Comparison of ENCODE assay signal across 34 cellular contexts in genomic region chr11:47668665-47669064, GRCh38.
"Had no signal": no experiment of that assay in that cellular context is flagged by ENCODE, and none has a peak within 500 bp of the region (broad histone marks: within the 10 kb centered on the region; RNA-seq: fewer than 3 reads in every experiment).

No MANE protein-coding gene starts in this region.

- H3K27ac ChIP-seq: PC-9, RWPE1, VCaP had no signal

- FAIRE-seq: RCC 7860 had no signal

- H3K4me3 Mint-ChIP-seq: activated CD4-positive, alpha-beta memory T cell treated with anti-CD3 and anti-CD28 coated beads, Interleukin-2, amount 10 ng/mL, durations not matched to agents 7 days and 5 days; activated CD8-positive, alpha-beta memory T cell treated with anti-CD3 and anti-CD28 coated beads, Interleukin-2, amount 10 ng/mL, durations not matched to agents 7 days and 5 days; activated naive CD4-positive, alpha-beta T cell treated with anti-CD3 and anti-CD28 coated beads, Interleukin-2, amount 10 ng/mL, durations not matched to agents 7 days and 5 days; activated naive CD8-positive, alpha-beta T cell; activated naive CD8-positive, alpha-beta T cell treated with anti-CD3 and anti-CD28 coated beads, Interleukin-2, amount 50 U/mL, for 24 hours; brain had no signal

- DNase-seq: activated CD4-positive, alpha-beta memory T cell treated with anti-CD3 and anti-CD28 coated beads, Interleukin-2, amount 10 ng/mL, durations not matched to agents 7 days and 5 days; activated CD4-positive, alpha-beta T cell treated with anti-CD3 and anti-CD28 coated beads for 1 hour; activated CD4-positive, alpha-beta T cell treated with anti-CD3 and anti-CD28 coated beads for 48 hours; activated CD4-positive, CD25-positive, alpha-beta regulatory T cell; activated CD8-positive, alpha-beta memory T cell treated with anti-CD3 and anti-CD28 coated beads for 24 hours; activated CD8-positive, alpha-beta memory T cell treated with anti-CD3 and anti-CD28 coated beads, Interleukin-2, amount 10 ng/mL, durations not matched to agents 7 days and 5 days; activated CD8-positive, alpha-beta memory T cell treated with anti-CD3 and anti-CD28 coated beads, Interleukin-2, amount 50 U/mL, for 48 hours; activated effector memory CD4-positive, alpha-beta T cell treated with Interleukin-2 at 50 U/mL for 16 hours; activated naive CD4-positive, alpha-beta T cell treated with anti-CD3 and anti-CD28 coated beads, Interleukin-2, amount 10 ng/mL, durations not matched to agents 7 days and 5 days; activated naive CD8-positive, alpha-beta T cell treated with anti-CD3 and anti-CD28 coated beads, Interleukin-2, amount 50 U/mL, for 24 hours; activated T-cell treated with anti-CD3 and anti-CD28 coated beads, Interleukin-2, amount 50 U/mL, for 48 hours; anterior cingulate cortex; central memory CD4-positive, alpha-beta T cell; Karpas-422; MG63; NCI-H1092; NCI-H1436 treated with DMSO at 0.1 percent for 48 hours; NCI-H1694 treated with DMSO at 0.1 percent for 48 hours; NCI-H2029; NCI-H345; NCI-H524 treated with DMSO at 0.1 percent for 48 hours; NK-92 treated with Interleukin-12 subunit alpha and Interleukin-12 subunit beta, amount 100 ng/mL, for 24 hours; SIG-M5; SW 1271; T-helper 1 cell; T-helper 2 cell; T-helper 9 cell had no signal

- H3K4me3 ChIP-seq: MG63, PC-9 had no signal

- H3K9me3 Mint-ChIP-seq: activated CD4-positive, alpha-beta memory T cell treated with anti-CD3 and anti-CD28 coated beads, Interleukin-2, amount 10 ng/mL, durations not matched to agents 7 days and 5 days; activated naive CD4-positive, alpha-beta T cell treated with anti-CD3 and anti-CD28 coated beads, Interleukin-2, amount 10 ng/mL, durations not matched to agents 7 days and 5 days; activated naive CD8-positive, alpha-beta T cell treated with anti-CD3 and anti-CD28 coated beads, Interleukin-2, amount 50 U/mL, for 24 hours; brain had no signal

- ATAC-seq: activated CD8-positive, alpha-beta memory T cell treated with anti-CD3 and anti-CD28 coated beads, Interleukin-2, amount 10 ng/mL, durations not matched to agents 7 days and 5 days; activated naive CD8-positive, alpha-beta T cell treated with anti-CD3 and anti-CD28 coated beads, Interleukin-2, amount 50 U/mL, for 24 hours; Right ventricle myocardium inferior had no signal

- H3K27me3 ChIP-seq: MG63 had no signal

- H3K27ac Mint-ChIP-seq: activated CD4-positive, alpha-beta memory T cell treated with anti-CD3 and anti-CD28 coated beads, Interleukin-2, amount 10 ng/mL, durations not matched to agents 7 days and 5 days; activated CD8-positive, alpha-beta memory T cell treated with anti-CD3 and anti-CD28 coated beads, Interleukin-2, amount 10 ng/mL, durations not matched to agents 7 days and 5 days; activated naive CD4-positive, alpha-beta T cell treated with anti-CD3 and anti-CD28 coated beads, Interleukin-2, amount 10 ng/mL, durations not matched to agents 7 days and 5 days; activated naive CD8-positive, alpha-beta T cell; activated naive CD8-positive, alpha-beta T cell treated with anti-CD3 and anti-CD28 coated beads, Interleukin-2, amount 50 U/mL, for 24 hours; brain had no signal

- H3K9me3 ChIP-seq: MG63 had no signal

- H3K4me1 Mint-ChIP-seq: activated CD8-positive, alpha-beta memory T cell treated with anti-CD3 and anti-CD28 coated beads, Interleukin-2, amount 10 ng/mL, durations not matched to agents 7 days and 5 days had no signal

- H3K27me3 Mint-ChIP-seq: activated CD4-positive, alpha-beta memory T cell treated with anti-CD3 and anti-CD28 coated beads, Interleukin-2, amount 10 ng/mL, durations not matched to agents 7 days and 5 days; activated CD8-positive, alpha-beta memory T cell treated with anti-CD3 and anti-CD28 coated beads, Interleukin-2, amount 10 ng/mL, durations not matched to agents 7 days and 5 days; activated naive CD4-positive, alpha-beta T cell treated with anti-CD3 and anti-CD28 coated beads, Interleukin-2, amount 10 ng/mL, durations not matched to agents 7 days and 5 days; activated naive CD8-positive, alpha-beta T cell; activated naive CD8-positive, alpha-beta T cell treated with anti-CD3 and anti-CD28 coated beads, Interleukin-2, amount 50 U/mL, for 24 hours; brain had no signal

- H3K36me3 Mint-ChIP-seq: activated naive CD4-positive, alpha-beta T cell treated with anti-CD3 and anti-CD28 coated beads, Interleukin-2, amount 10 ng/mL, durations not matched to agents 7 days and 5 days; activated naive CD8-positive, alpha-beta T cell; brain had no signal

- H3K36me3 ChIP-seq: MG63 had no signal
